ENCODE assay signal across 24 cellular contexts in the genomic region with DNA sequence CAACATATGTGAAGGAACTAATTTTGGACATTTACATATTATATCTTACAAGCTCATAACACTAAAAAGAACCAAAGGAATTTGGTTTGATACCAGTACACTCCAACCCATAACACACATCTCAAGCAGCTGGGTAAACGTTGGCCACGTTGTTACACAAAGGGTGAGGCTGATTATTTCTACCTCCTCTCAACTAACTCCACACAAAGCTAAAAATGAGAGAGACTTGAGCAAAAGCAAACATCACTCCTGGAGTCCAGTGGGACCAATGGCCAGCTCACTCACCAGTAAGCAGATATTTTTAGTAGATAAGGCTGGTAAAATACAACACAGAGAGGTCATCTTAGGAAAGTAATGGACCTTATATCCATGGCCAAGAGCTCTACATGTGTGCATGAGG.
"Had no signal": no experiment of that assay in that cellular context is flagged by ENCODE, and none has a peak within 500 bp of the region (broad histone marks: within the 10 kb centered on the region; RNA-seq: fewer than 3 reads in every experiment).

No MANE protein-coding gene starts in this region.

- H3K4me1 Mint-ChIP-seq: activated T-helper 17 cell treated with anti-CD3 and anti-CD28 coated beads, Interleukin-2, amount 50 U/mL, for 72 hours; mesothelial cell of epicardium; natural killer cell; stimulated activated naive CD8-positive, alpha-beta T cell treated with anti-CD3 and anti-CD28 coated beads, Interleukin-15, amount 100 ng/mL, for 72 hours had no signal

- H3K27me3 Mint-ChIP-seq: activated T-helper 17 cell treated with anti-CD3 and anti-CD28 coated beads, Interleukin-2, amount 50 U/mL, for 72 hours; stimulated activated naive CD8-positive, alpha-beta T cell treated with anti-CD3 and anti-CD28 coated beads, Interleukin-15, amount 100 ng/mL, for 72 hours had no signal

- H3K9me3 ChIP-seq: adrenal gland, ascending aorta, prostate gland, suprapubic skin, transverse colon, vagina had no signal

- H3K9me3 Mint-ChIP-seq: activated naive CD4-positive, alpha-beta T cell treated with anti-CD3 and anti-CD28 coated beads, Interleukin-2, amount 50 U/mL, for 72 hours; activated T-helper 17 cell treated with anti-CD3 and anti-CD28 coated beads, Interleukin-2, amount 50 U/mL, for 72 hours; dendritic cell treated with granulocyte-macrophage colony-stimulating factor and Interleukin-4, amounts not matched to agents 40 ng/mL and 50 ng/mL, for 4 days; natural killer cell; stimulated activated naive CD8-positive, alpha-beta T cell treated with anti-CD3 and anti-CD28 coated beads, Interleukin-15, amount 100 ng/mL, for 72 hours had no signal

- DNase-seq: activated CD4-positive, alpha-beta T cell treated with anti-CD3 and anti-CD28 coated beads for 1 hour; activated CD4-positive, alpha-beta T cell treated with anti-CD3 and anti-CD28 coated beads, Interleukin-2, amount 50 U/mL, for 1 hour; activated CD8-positive, alpha-beta T cell treated with anti-CD3 and anti-CD28 coated beads, Interleukin-2, amount 10 ng/mL, durations not matched to agents 7 days and 5 days; activated T-cell treated with anti-CD3 and anti-CD28 coated beads, Interleukin-2, amount 50 U/mL, for 1 hour; adrenal gland; brain microvascular endothelial cell; caudate nucleus; effector CD8-positive, alpha-beta T cell; erythroblast; foreskin keratinocyte; mammary epithelial cell; natural killer cell; stimulated activated CD4-positive, alpha-beta T cell treated with anti-CD3 and anti-CD28 coated beads, Interleukin-12 subunit alpha, Interleukin-12 subunit beta, amount 100 ng/mL, for 4 hours; stimulated activated naive CD8-positive, alpha-beta T cell treated with anti-CD3 and anti-CD28 coated beads, Interleukin-15, amount 100 ng/mL, for 72 hours; transverse colon; WERI-Rb-1 had no signal

- H3K36me3 ChIP-seq: adrenal gland, ascending aorta, brain microvascular endothelial cell, prostate gland, suprapubic skin, transverse colon, vagina, WERI-Rb-1 had no signal

- H3K27ac ChIP-seq: adrenal gland, ascending aorta, brain microvascular endothelial cell, foreskin keratinocyte, prostate gland, suprapubic skin, transverse colon, vagina, WERI-Rb-1 had no signal

- H3K27me3 ChIP-seq: adrenal gland, ascending aorta, brain microvascular endothelial cell, foreskin keratinocyte, suprapubic skin, transverse colon, vagina had no signal

- H3K36me3 Mint-ChIP-seq: activated naive CD4-positive, alpha-beta T cell treated with anti-CD3 and anti-CD28 coated beads, Interleukin-2, amount 50 U/mL, for 72 hours; mesothelial cell of epicardium; natural killer cell had no signal

- H3K27ac Mint-ChIP-seq: activated CD8-positive, alpha-beta T cell treated with anti-CD3 and anti-CD28 coated beads, Interleukin-2, amount 10 ng/mL, durations not matched to agents 7 days and 5 days; activated naive CD4-positive, alpha-beta T cell treated with anti-CD3 and anti-CD28 coated beads, Interleukin-2, amount 50 U/mL, for 72 hours; activated T-helper 17 cell treated with anti-CD3 and anti-CD28 coated beads, Interleukin-2, amount 50 U/mL, for 72 hours; dendritic cell treated with granulocyte-macrophage colony-stimulating factor and Interleukin-4, amounts not matched to agents 40 ng/mL and 50 ng/mL, for 4 days; mesothelial cell of epicardium; natural killer cell; stimulated activated naive CD8-positive, alpha-beta T cell treated with anti-CD3 and anti-CD28 coated beads, Interleukin-15, amount 100 ng/mL, for 72 hours had no signal

- H3K4me3 ChIP-seq: adrenal gland, ascending aorta, prostate gland, suprapubic skin, transverse colon, vagina had no signal

- H3K4me1 ChIP-seq: ascending aorta, foreskin keratinocyte, prostate gland, suprapubic skin, transverse colon, vagina had no signal

- H3K4me3 Mint-ChIP-seq: activated CD8-positive, alpha-beta T cell treated with anti-CD3 and anti-CD28 coated beads, Interleukin-2, amount 10 ng/mL, durations not matched to agents 7 days and 5 days; activated T-helper 17 cell treated with anti-CD3 and anti-CD28 coated beads, Interleukin-2, amount 50 U/mL, for 72 hours; dendritic cell treated with granulocyte-macrophage colony-stimulating factor and Interleukin-4, amounts not matched to agents 40 ng/mL and 50 ng/mL, for 4 days; mesothelial cell of epicardium; natural killer cell; stimulated activated naive CD8-positive, alpha-beta T cell treated with anti-CD3 and anti-CD28 coated beads, Interleukin-15, amount 100 ng/mL, for 72 hours had no signal

- ATAC-seq: activated CD8-positive, alpha-beta T cell treated with anti-CD3 and anti-CD28 coated beads, Interleukin-2, amount 10 ng/mL, durations not matched to agents 7 days and 5 days; activated naive CD4-positive, alpha-beta T cell treated with anti-CD3 and anti-CD28 coated beads, Interleukin-2, amount 50 U/mL, for 72 hours; activated T-helper 17 cell treated with anti-CD3 and anti-CD28 coated beads, Interleukin-2, amount 50 U/mL, for 72 hours; foreskin keratinocyte; natural killer cell; stimulated activated naive CD8-positive, alpha-beta T cell treated with anti-CD3 and anti-CD28 coated beads, Interleukin-15, amount 100 ng/mL, for 72 hours had no signal
